Comparison of ENCODE assay signal across 9 cellular contexts in genomic region chr12:49967777-49968250, GRCh38. TPM values are rescaled to one million over a fixed set of nuclear protein-coding genes. Genes with fewer than 3 reads are reported as not detected.
A peak's percentile ranks its signal among the peaks of the same experiment; 100 is the strongest.
DNase-seq lines count a peak whose midpoint lies in the region; ATAC-seq, FAIRE-seq and TF ChIP-seq lines count a peak whose summit lies in the region.
"Had no signal": no experiment of that assay in that cellular context is flagged by ENCODE, and none has a peak within 500 bp of the region (broad histone marks: within the 10 kb centered on the region; RNA-seq: fewer than 3 reads in every experiment).

No MANE protein-coding gene starts in this region.

- no peak for TF ChIP-seq POLR2A in H54 (IDR thresholded peaks at IDR 0.05; ENCODE audit: low read depth, low read length)

- peaks cover 7% of the 10 kb centered on the region for H3K27me3 Mint-ChIP-seq in activated naive CD8-positive, alpha-beta T cell
- H3K27me3 Mint-ChIP-seq in activated naive CD8-positive, alpha-beta T cell treated with anti-CD3 and anti-CD28 coated beads, Interleukin-2, amount 50 U/mL, for 24 hours, result peaks cover 41% of the 10 kb centered on the region
- peaks cover 34% of the 10 kb centered on the region for H3K27me3 Mint-ChIP-seq in activated B cell treated with CpG ODN at 0.5 μM for 24 hours

- ATAC-seq in activated naive CD8-positive, alpha-beta T cell treated with anti-CD3 and anti-CD28 coated beads, Interleukin-2, amount 50 U/mL, for 24 hours, result no peak
- ATAC-seq in activated B cell treated with CpG ODN at 0.5 μM for 24 hours (ENCODE audit: low read depth), result peak; percentile 4

- H3K4me3 Mint-ChIP-seq in activated naive CD8-positive, alpha-beta T cell, result peak overlapping the region; percentile 72
- no peak overlapping the region for H3K4me3 Mint-ChIP-seq in activated naive CD8-positive, alpha-beta T cell treated with anti-CD3 and anti-CD28 coated beads, Interleukin-2, amount 50 U/mL, for 24 hours
- H3K4me3 Mint-ChIP-seq in activated B cell treated with CpG ODN at 0.5 μM for 24 hours, result no peak overlapping the region

- WGBS in thymus, result 38% methylated on average over 15 of the region's 15 CpGs

- H3K36me3 ChIP-seq in thymus (ENCODE audit: control insufficient read depth, insufficient read depth), result no peaks in the 10 kb centered on the region

- no peaks in the 10 kb centered on the region for H3K9me3 Mint-ChIP-seq in activated naive CD8-positive, alpha-beta T cell (ENCODE audit: low read depth)
- no peaks in the 10 kb centered on the region for H3K9me3 Mint-ChIP-seq in activated naive CD8-positive, alpha-beta T cell treated with anti-CD3 and anti-CD28 coated beads, Interleukin-2, amount 50 U/mL, for 24 hours
- no peaks in the 10 kb centered on the region for H3K9me3 Mint-ChIP-seq in activated B cell treated with CpG ODN at 0.5 μM for 24 hours

- peaks cover 31% of the 10 kb centered on the region for H3K27me3 ChIP-seq in thymus (ENCODE audit: control insufficient read depth, insufficient read depth)

- POLR2A ChIA-PET in activated B cell treated with CpG ODN at 0.5 μM for 24 hours (lab: Charles Lee), result interaction anchor here (1.0 to 1.3 kb wide), 2 partner anchors 89 to 103 kb away, joined by 3 to 4 read pairs; no protein-coding TSS in a partner anchor

- no peaks in the 10 kb centered on the region for H3K36me3 Mint-ChIP-seq in activated naive CD8-positive, alpha-beta T cell
- H3K36me3 Mint-ChIP-seq in activated naive CD8-positive, alpha-beta T cell treated with anti-CD3 and anti-CD28 coated beads, Interleukin-2, amount 50 U/mL, for 24 hours (ENCODE audit: low read depth), result no peaks in the 10 kb centered on the region
- no peaks in the 10 kb centered on the region for H3K36me3 Mint-ChIP-seq in activated B cell treated with CpG ODN at 0.5 μM for 24 hours (ENCODE audit: low read depth)

- no peak overlapping the region for H3K27ac Mint-ChIP-seq in activated naive CD8-positive, alpha-beta T cell
- H3K27ac Mint-ChIP-seq in activated naive CD8-positive, alpha-beta T cell treated with anti-CD3 and anti-CD28 coated beads, Interleukin-2, amount 50 U/mL, for 24 hours, result no peak overlapping the region
- no peak overlapping the region for H3K27ac Mint-ChIP-seq in activated B cell treated with CpG ODN at 0.5 μM for 24 hours

- TF ChIP-seq CTCF in activated B cell treated with CpG ODN at 0.5 μM for 24 hours (IDR thresholded peaks at IDR 0.05), result no peak

- intact Hi-C loops in activated B cell treated with CpG ODN at 0.5 μM for 24 hours (cut with micrococcal nuclease), result loop anchor here (1.0 to 5.0 kb wide), 4 partner anchors 88 to 209 kb away; no protein-coding TSS in a partner anchor

- peak overlapping the region; percentile 52; the same call in 1 of the 2 replicates for H3K4me3 ChIP-seq in iPS-18c (ENCODE audit: insufficient read depth, low read depth, low read length)
- peak overlapping the region; percentile 16 for H3K4me3 ChIP-seq in thymus (ENCODE audit: low read length)

- peaks cover 4% of the 10 kb centered on the region for H3K4me1 ChIP-seq in thymus (ENCODE audit: control insufficient read depth, insufficient read depth, low read length)

- no peak for FAIRE-seq in frontal cortex (lab: Jason Lieb, UNC)
- no peak for FAIRE-seq in H54 (lab: Jason Lieb, UNC)

- CTCF ChIA-PET in activated B cell treated with CpG ODN at 0.5 μM for 24 hours (lab: Charles Lee), result interaction anchor here (0.6 to 3.4 kb wide), 20 partner anchors 10 to 388 kb away, joined by 3 to 73 read pairs (median 5); partner anchors contain the start of gene RACGAP1

- peaks cover 1% of the 10 kb centered on the region for H3K4me1 Mint-ChIP-seq in activated naive CD8-positive, alpha-beta T cell (ENCODE audit: low read depth)
- H3K4me1 Mint-ChIP-seq in activated naive CD8-positive, alpha-beta T cell treated with anti-CD3 and anti-CD28 coated beads, Interleukin-2, amount 50 U/mL, for 24 hours, result peaks cover 4% of the 10 kb centered on the region
- H3K4me1 Mint-ChIP-seq in activated B cell treated with CpG ODN at 0.5 μM for 24 hours, result peaks cover 4% of the 10 kb centered on the region

- DNase-seq in activated naive CD8-positive, alpha-beta T cell treated with anti-CD3 and anti-CD28 coated beads, Interleukin-2, amount 50 U/mL, for 24 hours, result no peak
- DNase-seq in activated B cell treated with CpG ODN at 0.5 μM for 24 hours, result no peak
- DNase-seq in midbrain (lab: John Stamatoyannopoulos, UW), result no peak
- no peak for DNase-seq in frontal cortex (ENCODE audit: low spot score in 2 of 2)
- no peak for DNase-seq in H54 (ENCODE audit: insufficient read length, low spot score)

- H3K27ac ChIP-seq in thymus (ENCODE audit: low read depth), result no peak overlapping the region

- H3K9me3 ChIP-seq in iPS-18c (ENCODE audit: control insufficient read depth, insufficient read depth, low read length) (no peaks in the 10 kb centered on the region), thymus (ENCODE audit: control insufficient read depth) (no peaks in the 10 kb centered on the region)

RNA-seq across cellular contexts. Expression of gene AQP6, which starts 4.9 kb away (rescaled TPM):
- not detected in 2 replicates for total RNA-seq in activated B cell treated with CpG ODN at 0.5 μM for 24 hours
- under 0.01 TPM for polyA plus RNA-seq in thymus
- not detected for total RNA-seq in frontal cortex

RNA-seq across cellular contexts. Expression of gene AQP5, which starts 6.1 kb away (rescaled TPM):
- not detected in 2 replicates for total RNA-seq in activated B cell treated with CpG ODN at 0.5 μM for 24 hours
- polyA plus RNA-seq in thymus, result 0.37 TPM
- 1.2 TPM for total RNA-seq in frontal cortex
- total RNA-seq: Daoy had no signal

RNA-seq across cellular contexts. Expression of gene AQP2, which starts 17.3 kb away (rescaled TPM):
- total RNA-seq in activated B cell treated with CpG ODN at 0.5 μM for 24 hours, result not detected in 2 replicates
- 0.05 TPM for polyA plus RNA-seq in thymus
- not detected for total RNA-seq in frontal cortex
- total RNA-seq: Daoy had no signal

RNA-seq across cellular contexts. Expression of gene RACGAP1, which starts 57.5 kb away (rescaled TPM):
- total RNA-seq in activated B cell treated with CpG ODN at 0.5 μM for 24 hours, result 12.2 and 12.6 TPM in 2 replicates
- 9.2 TPM for polyA plus RNA-seq in thymus
- total RNA-seq in frontal cortex, result 26.5 TPM
